Comparison of ENCODE assay signal across 8 cellular contexts in genomic region chrX:66731398-66731797, GRCh38.
DNase-seq lines count a peak whose midpoint lies in the region; ATAC-seq and TF ChIP-seq lines count a peak whose summit lies in the region.

No MANE protein-coding gene starts in this region.

- DNase-seq in NOMO-1 treated with DMSO at 0.1 percent for 48 hours (lab: John Stamatoyannopoulos, UW; ENCODE audit: unreplicated experiment) (peak; percentile 28), NOMO-1 treated with dmso at 0.1 percent for 144 hours (lab: John Stamatoyannopoulos, UW; ENCODE audit: unreplicated experiment) (no peak), iPS-NIHi11 (ENCODE audit: low spot score) (peak; percentile 17), T-helper 9 cell (no peak), NCI-H1930 (lab: John Stamatoyannopoulos, UW) (no peak)

- ATAC-seq in HG03342 (IDR thresholded peaks at IDR 0.05; ENCODE audit: unreplicated experiment) (peak; percentile 66), SK-N-SH treated with all-trans-retinoic acid at 6 μM for 48 hours (peak; percentile 91), GM19397 (IDR thresholded peaks at IDR 0.05; ENCODE audit: unreplicated experiment) (no peak)

TF ChIP-seq in SK-N-SH treated with all-trans-retinoic acid at 6 μM for 48 hours, 23 proteins besides CTCF, POLR2A, EP300 and RAD21:
- TF ChIP-seq ARNTL (CRISPR knock-in tag; IDR thresholded peaks at IDR 0.05; ENCODE audit: borderline replicate concordance, low read depth) (no peak), BACH2 (CRISPR knock-in tag; IDR thresholded peaks at IDR 0.05; ENCODE audit: borderline replicate concordance) (no peak), ZNF8 (CRISPR knock-in tag; IDR thresholded peaks at IDR 0.05) (no peak), ISL1 (CRISPR knock-in tag; IDR thresholded peaks at IDR 0.05) (no peak), PPARA (CRISPR knock-in tag; IDR thresholded peaks at IDR 0.05; ENCODE audit: borderline replicate concordance) (no peak), TOX (CRISPR knock-in tag; IDR thresholded peaks at IDR 0.05; ENCODE audit: borderline replicate concordance) (no peak), ZFP3 (CRISPR knock-in tag; IDR thresholded peaks at IDR 0.05) (no peak)
- TF ChIP-seq, protein P1, sequence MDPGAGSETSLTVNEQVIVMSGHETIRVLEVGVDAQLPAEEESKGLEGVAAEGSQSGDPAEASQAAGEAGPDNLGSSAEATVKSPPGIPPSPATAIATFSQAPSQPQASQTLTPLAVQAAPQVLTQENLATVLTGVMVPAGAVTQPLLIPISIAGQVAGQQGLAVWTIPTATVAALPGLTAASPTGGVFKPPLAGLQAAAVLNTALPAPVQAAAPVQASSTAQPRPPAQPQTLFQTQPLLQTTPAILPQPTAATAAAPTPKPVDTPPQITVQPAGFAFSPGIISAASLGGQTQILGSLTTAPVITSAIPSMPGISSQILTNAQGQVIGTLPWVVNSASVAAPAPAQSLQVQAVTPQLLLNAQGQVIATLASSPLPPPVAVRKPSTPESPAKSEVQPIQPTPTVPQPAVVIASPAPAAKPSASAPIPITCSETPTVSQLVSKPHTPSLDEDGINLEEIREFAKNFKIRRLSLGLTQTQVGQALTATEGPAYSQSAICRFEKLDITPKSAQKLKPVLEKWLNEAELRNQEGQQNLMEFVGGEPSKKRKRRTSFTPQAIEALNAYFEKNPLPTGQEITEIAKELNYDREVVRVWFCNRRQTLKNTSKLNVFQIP (CRISPR knock-in tag; IDR thresholded peaks at IDR 0.05; ENCODE audit: borderline replicate concordance, low read depth): no peak

Comparison
In these comparisons a context has a peak if more than half of its experiments do, and no peak if none do; other contexts are left out.
1. DNase-seq: peak in NOMO-1 treated with DMSO at 0.1 percent for 48 hours (single experiment) and iPS-NIHi11 (single experiment); none in NOMO-1 treated with dmso at 0.1 percent for 144 hours (single experiment), T-helper 9 cell (single experiment) and NCI-H1930 (0 of 2).